In the genomic region with DNA sequence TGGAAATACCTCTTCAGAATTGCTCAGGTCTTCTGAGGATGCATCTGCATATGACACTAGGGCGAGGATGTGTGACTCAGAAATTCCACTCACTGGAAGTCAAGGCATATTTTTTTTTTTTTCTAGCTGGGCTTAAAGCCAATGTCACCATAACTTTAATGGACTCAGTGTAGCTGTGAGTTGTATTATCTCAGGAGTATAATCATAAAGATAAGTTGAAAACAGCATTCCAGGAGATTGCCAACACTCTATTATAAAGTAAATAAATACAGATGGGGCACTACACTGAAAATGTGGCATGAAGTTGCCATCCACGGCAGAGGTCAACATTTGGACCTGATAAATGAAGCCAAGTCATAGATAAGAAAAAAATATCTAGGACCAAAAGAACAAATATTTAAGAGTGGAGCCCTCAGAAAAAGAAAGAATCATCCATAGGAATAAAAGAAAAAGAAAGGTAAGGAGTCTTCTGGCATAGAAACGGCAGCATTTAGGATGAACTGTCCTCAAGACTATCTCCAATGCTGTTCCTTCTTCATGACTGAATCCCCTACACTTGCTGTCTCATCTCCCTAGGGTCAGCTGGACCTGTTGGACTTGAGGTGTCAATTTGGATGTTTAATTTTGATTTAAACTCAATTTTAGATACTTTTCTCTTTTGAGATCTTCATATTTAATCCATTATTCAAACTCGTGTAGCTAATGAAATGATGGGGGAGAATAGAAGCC, we compare ENCODE assay signal across 9 cellular contexts.
DNase-seq lines count a peak whose midpoint lies in the region; ATAC-seq and TF ChIP-seq lines count a peak whose summit lies in the region.
"Had no signal": no experiment of that assay in that cellular context is flagged by ENCODE, and none has a peak within 500 bp of the region (broad histone marks: within the 10 kb centered on the region; RNA-seq: fewer than 3 reads in every experiment).

No MANE protein-coding gene starts in this region.

- no peaks in the 10 kb centered on the region for H3K27me3 ChIP-seq in BJ (ENCODE audit: control insufficient read depth, insufficient read depth, low read length)

- no peak overlapping the region for H3K4me3 ChIP-seq in BJ (ENCODE audit: low read depth, low read length)

- TF ChIP-seq CTCF in BJ (IDR thresholded peaks at IDR 0.05; ENCODE audit: insufficient read depth, low read depth, low read length), result no peak

- CTCF ChIA-PET in BJ (lab: Yijun Ruan, JAX), result no interaction called here

- H3K36me3 ChIP-seq in BJ (ENCODE audit: control insufficient read depth, insufficient read depth, low read length), result no peaks in the 10 kb centered on the region

- POLR2A ChIA-PET in BJ (lab: Charles Lee), result interaction anchor here (0.5 to 0.7 kb wide), 4 partner anchors 47 to 155 kb away, joined by 3 to 4 read pairs (median 4); no protein-coding TSS in a partner anchor

- ATAC-seq in HG03378 (IDR thresholded peaks at IDR 0.05; ENCODE audit: unreplicated experiment), result no peak

- DNase-seq in BJ (ENCODE audit: low read depth) (peak; percentile 59), LoVo (ENCODE audit: low spot score) (peak; percentile 95), dermis blood vessel endothelial cell (peak; percentile 99), mucosa of gallbladder (ENCODE audit: low spot score) (peak; percentile 36), GM19238 (ENCODE audit: insufficient read length, low spot score) (no peak), activated gamma-delta T cell treated with Interleukin-2 at 50 U/mL for 16 hours (no peak)
- no peak for DNase-seq in stimulated activated CD8-positive, alpha-beta memory T cell treated with anti-CD3 and anti-CD28 coated beads, Interleukin-4, amount 100 ng/mL, for 48 hours
- DNase-seq: stimulated activated CD4-positive, alpha-beta T cell treated with anti-CD3 and anti-CD28 coated beads, Interleukin-2, amount 100 ng/mL, for 48 hours had no signal

Comparison
In these comparisons a context has a peak if more than half of its experiments do, and no peak if none do; other contexts are left out.
1. DNase-seq: peak in BJ (single experiment), LoVo (single experiment), dermis blood vessel endothelial cell (single experiment) and mucosa of gallbladder (single experiment); none in GM19238 (single experiment), activated gamma-delta T cell treated with Interleukin-2 at 50 U/mL for 16 hours (single experiment) and stimulated activated CD8-positive, alpha-beta memory T cell treated with anti-CD3 and anti-CD28 coated beads, Interleukin-4, amount 100 ng/mL, for 48 hours (single experiment).